In genomic region chr3:24520101-24520495, GRCh38 we compare ENCODE assay signal across 1 cellular context.
TF ChIP-seq lines count a peak whose summit lies in the region.

No MANE protein-coding gene starts in this region.

TF ChIP-seq in K562, 482 proteins besides CTCF, POLR2A, EP300 and RAD21 (continued from another document and continues in another):
- TF ChIP-seq NR2C2 (CRISPR knock-in tag; IDR thresholded peaks at IDR 0.05) = no peak
- 0 out of 2 replicates have a peak, but pooled peaks have one; percentile 21 for TF ChIP-seq NR2C2 (tag; IDR thresholded peaks at IDR 0.05)
- peak; percentile 19; the same call in 1 of the 2 replicates for TF ChIP-seq SOX6 (IDR thresholded peaks at IDR 0.05)
- TF ChIP-seq MLLT1 (IDR thresholded peaks at IDR 0.05) = peak in 1 of 2 experiments; percentile 84; a peak in 1 of 4 replicates
- no peak for TF ChIP-seq ZNF318 (IDR thresholded peaks at IDR 0.05; ENCODE audit: borderline replicate concordance in 1 of 2, low read depth in 1 of 2)
- TF ChIP-seq ESRRA (IDR thresholded peaks at IDR 0.05; ENCODE audit: borderline replicate concordance, low read depth) = peak; percentile 62; the same call in 1 of the 2 replicates
- TF ChIP-seq HDAC3 (IDR thresholded peaks at IDR 0.05; ENCODE audit: borderline replicate concordance, partially characterized antibody) = peak; percentile 22
- TF ChIP-seq CCAR2 (IDR thresholded peaks at IDR 0.05; ENCODE audit: low read depth, low read length) = no peak
- TF ChIP-seq ARID3B (CRISPR knock-in tag; IDR thresholded peaks at IDR 0.05; ENCODE audit: borderline replicate concordance) = no peak
- TF ChIP-seq FOXM1 (IDR thresholded peaks at IDR 0.05; ENCODE audit: low read depth) = peak; percentile 33; the same call in 1 of the 2 replicates
- no peak for TF ChIP-seq FOXM1 (CRISPR knock-in tag; IDR thresholded peaks at IDR 0.05; ENCODE audit: low read depth)
- no peak for TF ChIP-seq NR4A1 (CRISPR knock-in tag; IDR thresholded peaks at IDR 0.05)
- TF ChIP-seq NR4A1 (tag; IDR thresholded peaks at IDR 0.05) = no peak
- TF ChIP-seq THAP12 (CRISPR knock-in tag; IDR thresholded peaks at IDR 0.05) = no peak
- no peak for TF ChIP-seq PREB (CRISPR knock-in tag; IDR thresholded peaks at IDR 0.05)
- peak; percentile 14; the same call in 1 of the 2 replicates for TF ChIP-seq NCOA1 (IDR thresholded peaks at IDR 0.05; ENCODE audit: low read depth)
- TF ChIP-seq ZNF197 (CRISPR knock-in tag; IDR thresholded peaks at IDR 0.05; ENCODE audit: low read depth) = no peak
- peak in 1 of 2 experiments; percentile 63; a peak in 1 of 4 replicates for TF ChIP-seq TBL1XR1 (IDR thresholded peaks at IDR 0.05; ENCODE audit: low read length in 2 of 2)
- peak; percentile 80 for TF ChIP-seq KLF16 (IDR thresholded peaks at IDR 0.05)
- no peak for TF ChIP-seq USF1 (CRISPR knock-in tag; IDR thresholded peaks at IDR 0.05)
- no peak for TF ChIP-seq CREBBP (IDR thresholded peaks at IDR 0.05; ENCODE audit: low read depth, low read length)
- TF ChIP-seq ETV5 (CRISPR knock-in tag; IDR thresholded peaks at IDR 0.05; ENCODE audit: low read depth) = 0 out of 2 replicates have a peak, but pooled peaks have one; percentile 22
- TF ChIP-seq STAT5A (IDR thresholded peaks at IDR 0.05; ENCODE audit: borderline replicate concordance, low read length) = peak; percentile 58
- TF ChIP-seq DMBX1 (CRISPR knock-in tag; IDR thresholded peaks at IDR 0.05; ENCODE audit: borderline replicate concordance) = peak; percentile 72; the same call in 1 of the 2 replicates
- TF ChIP-seq TAL1 (IDR thresholded peaks at IDR 0.05) = peak; percentile 83
- 0 out of 2 replicates have a peak, but pooled peaks have one; percentile 28 for TF ChIP-seq JUND (IDR thresholded peaks at IDR 0.05; ENCODE audit: borderline replicate concordance, low read depth, low read length)
- TF ChIP-seq JUND (tag; IDR thresholded peaks at IDR 0.05; ENCODE audit: borderline replicate concordance, low read depth, low read length) = no peak; the same call in 2 of the 3 replicates
- TF ChIP-seq GTF2E2 (tag; IDR thresholded peaks at IDR 0.05) = peak; percentile 10; the same call in 1 of the 2 replicates
- TF ChIP-seq CTCFL (IDR thresholded peaks at IDR 0.05; ENCODE audit: borderline replicate concordance, insufficient read depth, low read depth, low read length, poor library complexity, severe bottlenecking) = no peak
- TF ChIP-seq SRSF1 (IDR thresholded peaks at IDR 0.05; ENCODE audit: low read depth, low read length) = no peak
- TF ChIP-seq NCOR1 (IDR thresholded peaks at IDR 0.05) = peak; percentile 87
- TF ChIP-seq TRIM24 (IDR thresholded peaks at IDR 0.05) = peak; percentile 33 to 65; a peak in 2 of 4 replicates
- 0 out of 2 replicates have a peak, but pooled peaks have one; percentile 28 for TF ChIP-seq FOSL1 (tag; conservative IDR thresholded peaks at IDR 0.05)
- peak; percentile 95 for TF ChIP-seq CBFA2T3 (IDR thresholded peaks at IDR 0.05)
- peak; percentile 74 for TF ChIP-seq VEZF1 (CRISPR knock-in tag; IDR thresholded peaks at IDR 0.05)
- TF ChIP-seq ZNF124 (CRISPR knock-in tag; IDR thresholded peaks at IDR 0.05) = no peak
- no peak for TF ChIP-seq CHCHD3 (CRISPR knock-in tag; IDR thresholded peaks at IDR 0.05)
- no peak for TF ChIP-seq ARHGAP35 (IDR thresholded peaks at IDR 0.05; ENCODE audit: partially characterized antibody)
